25 cellular contexts compared by ENCODE assay signal in the genomic region with DNA sequence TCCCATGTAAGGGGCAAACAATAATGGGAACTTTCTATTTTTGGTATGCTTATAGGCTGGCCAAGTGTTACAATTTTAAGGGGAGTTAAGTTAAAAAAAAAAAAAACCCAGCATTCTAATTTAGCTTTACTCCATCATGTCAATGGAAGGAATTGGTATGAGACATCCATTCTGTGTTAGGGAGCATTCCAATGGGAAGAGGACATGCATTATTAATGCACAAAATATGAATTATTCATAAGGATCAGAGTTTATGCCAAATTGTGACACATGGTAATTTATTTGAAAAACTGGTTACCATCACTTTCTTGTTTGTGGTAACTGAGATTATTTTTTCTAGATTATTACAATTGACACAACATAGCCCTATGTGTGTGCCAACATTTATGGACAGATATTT. TPM values are rescaled to one million over a fixed set of nuclear protein-coding genes. Genes with fewer than 3 reads are reported as not detected.
DNase-seq lines count a peak whose midpoint lies in the region; ATAC-seq and TF ChIP-seq lines count a peak whose summit lies in the region.
"Had no signal": no experiment of that assay in that cellular context is flagged by ENCODE, and none has a peak within 500 bp of the region (broad histone marks: within the 10 kb centered on the region; RNA-seq: fewer than 3 reads in every experiment).

No MANE protein-coding gene starts in this region.

- H3K9ac ChIP-seq in GM23248: peak overlapping the region; percentile 69
- H3K9ac ChIP-seq in neural progenitor cell: no peak overlapping the region

- H3K36me3 ChIP-seq in GM23248 (ENCODE audit: low read depth) (no peaks in the 10 kb centered on the region), neural progenitor cell (no peaks in the 10 kb centered on the region)
- H3K36me3 ChIP-seq: gastroesophageal sphincter had no signal

- peak overlapping the region; percentile 92 for H3K4me2 ChIP-seq in GM23248 (ENCODE audit: unreplicated experiment)
- H3K4me2 ChIP-seq in neural progenitor cell: no peak overlapping the region

- intact Hi-C loops in activated T-helper 1 cell treated with anti-CD3 and anti-CD28 coated beads, Interleukin-12 subunit alpha, Interleukin-12 subunit beta, Interleukin-2, Interleukin-4 antibody, amounts not matched to agents 30 ng/mL and 10 ng/mL and 1 ng/mL, durations not matched to agents 14 hours and 24 hours and 36 hours (cut with micrococcal nuclease): loop anchor here (5.0 to 10.0 kb wide), 4 partner anchors 80 to 270 kb away; a partner anchor contains a TSS
- intact Hi-C loops in activated CD4-positive, alpha-beta T cell treated with anti-CD3 and anti-CD28 coated beads for 36 hours (cut with DNase I, micrococcal nuclease): loop anchor here in 1 of 2 experiments (10.0 kb wide), 1 partner anchor 253 kb away; no protein-coding TSS in a partner anchor

- H3K4me1 ChIP-seq in GM23248 (ENCODE audit: insufficient read depth): peaks cover 10% of the 10 kb centered on the region
- H3K4me1 ChIP-seq in neural progenitor cell: peaks cover 20% of the 10 kb centered on the region

- H3K9me3 ChIP-seq in GM23248 (ENCODE audit: low read depth) (no peaks in the 10 kb centered on the region), neural progenitor cell (ENCODE audit: low read depth) (no peaks in the 10 kb centered on the region)
- H3K9me3 ChIP-seq: gastroesophageal sphincter had no signal

- H3K4me1 Mint-ChIP-seq in activated T-helper 1 cell treated with anti-CD3 and anti-CD28 coated beads, Interleukin-12 subunit alpha, Interleukin-12 subunit beta, Interleukin-2, Interleukin-4 antibody, amounts not matched to agents 30 ng/mL and 10 ng/mL and 1 ng/mL, durations not matched to agents 14 hours and 24 hours and 36 hours (ENCODE audit: low read depth): peaks cover 19% of the 10 kb centered on the region
- H3K4me1 Mint-ChIP-seq in neural progenitor cell: peaks cover 43% of the 10 kb centered on the region
- H3K4me1 Mint-ChIP-seq in activated CD4-positive, alpha-beta T cell treated with anti-CD3 and anti-CD28 coated beads for 36 hours: peaks cover 9% of the 10 kb centered on the region
- H3K4me1 Mint-ChIP-seq: CD8-positive, alpha-beta memory T cell had no signal

- peaks cover 37% of the 10 kb centered on the region for H3F3A ChIP-seq in GM23248 (ENCODE audit: insufficient read depth)
- H3F3A ChIP-seq in neural progenitor cell (ENCODE audit: low read depth): peaks cover 16% of the 10 kb centered on the region

- H3K9me3 Mint-ChIP-seq in activated T-helper 1 cell treated with anti-CD3 and anti-CD28 coated beads, Interleukin-12 subunit alpha, Interleukin-12 subunit beta, Interleukin-2, Interleukin-4 antibody, amounts not matched to agents 30 ng/mL and 10 ng/mL and 1 ng/mL, durations not matched to agents 14 hours and 24 hours and 36 hours: no peaks in the 10 kb centered on the region
- H3K9me3 Mint-ChIP-seq in neural progenitor cell: peaks cover 5% of the 10 kb centered on the region
- H3K9me3 Mint-ChIP-seq in activated CD4-positive, alpha-beta T cell treated with anti-CD3 and anti-CD28 coated beads for 36 hours (ENCODE audit: low read depth): no peaks in the 10 kb centered on the region
- H3K9me3 Mint-ChIP-seq: activated CD8-positive, alpha-beta T cell treated with anti-CD3 and anti-CD28 coated beads for 36 hours; activated naive CD4-positive, alpha-beta T cell treated with anti-CD3 and anti-CD28 coated beads for 36 hours; stimulated activated naive B cell treated with anti-CD40 and anti-IgM and Interleukin-4, amounts not matched to agents 10 μg/mL and 1 μg/mL and 100 μg/mL, for 72 hours had no signal

- no peak for TF ChIP-seq CTCF in neural progenitor cell (IDR thresholded peaks at IDR 0.05)

- CTCF ChIA-PET in activated CD4-positive, alpha-beta T cell treated with anti-CD3 and anti-CD28 coated beads for 36 hours (lab: Charles Lee): no interaction called here

- peaks cover 23% of the 10 kb centered on the region for H3K27me3 Mint-ChIP-seq in activated T-helper 1 cell treated with anti-CD3 and anti-CD28 coated beads, Interleukin-12 subunit alpha, Interleukin-12 subunit beta, Interleukin-2, Interleukin-4 antibody, amounts not matched to agents 30 ng/mL and 10 ng/mL and 1 ng/mL, durations not matched to agents 14 hours and 24 hours and 36 hours (ENCODE audit: insufficient read depth)
- no peaks in the 10 kb centered on the region for H3K27me3 Mint-ChIP-seq in neural progenitor cell (ENCODE audit: insufficient read depth, low read depth)
- peaks cover 57% of the 10 kb centered on the region for H3K27me3 Mint-ChIP-seq in activated CD4-positive, alpha-beta T cell treated with anti-CD3 and anti-CD28 coated beads for 36 hours

- no peak overlapping the region for H2AFZ ChIP-seq in GM23248
- H2AFZ ChIP-seq in neural progenitor cell (replicated peaks): no peak overlapping the region

- H3K9me2 ChIP-seq in GM23248 (ENCODE audit: insufficient read depth): no peaks in the 10 kb centered on the region

- DNase-seq in GM23248 (peak; percentile 73), fibroblast of gingiva (ENCODE audit: low read depth) (peak; percentile 31), neural progenitor cell (ENCODE audit: low spot score) (no peak)
- DNase-seq in activated T-helper 1 cell treated with anti-CD3 and anti-CD28 coated beads, Interleukin-12 subunit alpha, Interleukin-12 subunit beta, Interleukin-2, Interleukin-4 antibody, amounts not matched to agents 30 ng/mL and 10 ng/mL and 1 ng/mL, durations not matched to agents 14 hours and 24 hours and 36 hours (ENCODE audit: low spot score): no peak
- no peak for DNase-seq in activated CD4-positive, alpha-beta T cell treated with anti-CD3 and anti-CD28 coated beads for 36 hours
- DNase-seq: activated CD8-positive, alpha-beta T cell treated with anti-CD3 and anti-CD28 coated beads for 36 hours; activated naive CD4-positive, alpha-beta T cell treated with anti-CD3 and anti-CD28 coated beads for 36 hours; AML-193; CD8-positive, alpha-beta memory T cell; DND-41; H7; Kasumi-1; left cardiac atrium; mesendoderm; naive B cell; NCI-H1092 treated with DMSO at 0.1 percent for 48 hours; NCI-H2029 treated with DMSO at 0.1 percent for 48 hours; NCI-H345; OCI-M1; posterior cingulate gyrus; stimulated activated CD4-positive, alpha-beta T cell treated with anti-CD3 and anti-CD28 coated beads, Interleukin-2, amount 100 ng/mL, for 24 hours; stimulated activated naive B cell treated with anti-CD40 and anti-IgM and Interleukin-4, amounts not matched to agents 10 μg/mL and 1 μg/mL and 100 μg/mL, for 72 hours had no signal

- H3K4me3 ChIP-seq in GM23248 (peak overlapping the region; percentile 94), neural progenitor cell (no peak overlapping the region)

- H3K79me2 ChIP-seq in GM23248 (ENCODE audit: insufficient read depth) (peaks cover 12% of the 10 kb centered on the region; the same call in 1 of the 2 replicates), neural progenitor cell (ENCODE audit: low read depth) (no peaks in the 10 kb centered on the region)

- POLR2A ChIA-PET in activated CD4-positive, alpha-beta T cell treated with anti-CD3 and anti-CD28 coated beads for 36 hours (lab: Charles Lee): no interaction called here

- H3K27me3 ChIP-seq in GM23248 (replicated peaks; ENCODE audit: insufficient read depth): no peaks in the 10 kb centered on the region
- H3K27me3 ChIP-seq in neural progenitor cell: peaks cover 49% of the 10 kb centered on the region

- H3K4me3 Mint-ChIP-seq in activated T-helper 1 cell treated with anti-CD3 and anti-CD28 coated beads, Interleukin-12 subunit alpha, Interleukin-12 subunit beta, Interleukin-2, Interleukin-4 antibody, amounts not matched to agents 30 ng/mL and 10 ng/mL and 1 ng/mL, durations not matched to agents 14 hours and 24 hours and 36 hours: peak overlapping the region; percentile 83
- H3K4me3 Mint-ChIP-seq in neural progenitor cell: peak overlapping the region; percentile 97
- no peak overlapping the region for H3K4me3 Mint-ChIP-seq in activated CD4-positive, alpha-beta T cell treated with anti-CD3 and anti-CD28 coated beads for 36 hours
- H3K4me3 Mint-ChIP-seq: activated CD8-positive, alpha-beta T cell treated with anti-CD3 and anti-CD28 coated beads for 36 hours; CD8-positive, alpha-beta memory T cell; naive B cell; stimulated activated naive B cell treated with anti-CD40 and anti-IgM and Interleukin-4, amounts not matched to agents 10 μg/mL and 1 μg/mL and 100 μg/mL, for 72 hours had no signal

- H3K36me3 Mint-ChIP-seq in activated T-helper 1 cell treated with anti-CD3 and anti-CD28 coated beads, Interleukin-12 subunit alpha, Interleukin-12 subunit beta, Interleukin-2, Interleukin-4 antibody, amounts not matched to agents 30 ng/mL and 10 ng/mL and 1 ng/mL, durations not matched to agents 14 hours and 24 hours and 36 hours (ENCODE audit: low read depth): no peaks in the 10 kb centered on the region
- H3K36me3 Mint-ChIP-seq in neural progenitor cell: peaks cover 17% of the 10 kb centered on the region
- H3K36me3 Mint-ChIP-seq in activated CD4-positive, alpha-beta T cell treated with anti-CD3 and anti-CD28 coated beads for 36 hours (ENCODE audit: low read depth): no peaks in the 10 kb centered on the region
- H3K36me3 Mint-ChIP-seq: CD8-positive, alpha-beta memory T cell; stimulated activated naive B cell treated with anti-CD40 and anti-IgM and Interleukin-4, amounts not matched to agents 10 μg/mL and 1 μg/mL and 100 μg/mL, for 72 hours had no signal

- in situ Hi-C loops in GM23248 (cut with MboI): loop anchor here (10.0 kb wide), 1 partner anchor 167 kb away; no protein-coding TSS in a partner anchor

- H4K20me1 ChIP-seq in GM23248 (ENCODE audit: insufficient read depth) (no peaks in the 10 kb centered on the region), neural progenitor cell (ENCODE audit: low read depth) (no peaks in the 10 kb centered on the region)

- ATAC-seq in GM18907 (IDR thresholded peaks at IDR 0.05; ENCODE audit: unreplicated experiment) (no peak), HG03378 (IDR thresholded peaks at IDR 0.05; ENCODE audit: unreplicated experiment) (no peak)
- no peak for ATAC-seq in activated CD4-positive, alpha-beta T cell treated with anti-CD3 and anti-CD28 coated beads for 36 hours
- ATAC-seq: activated CD8-positive, alpha-beta T cell treated with anti-CD3 and anti-CD28 coated beads for 36 hours; gastroesophageal sphincter; left cardiac atrium; stimulated activated naive B cell treated with anti-CD40 and anti-IgM and Interleukin-4, amounts not matched to agents 10 μg/mL and 1 μg/mL and 100 μg/mL, for 72 hours had no signal

- H3K27ac ChIP-seq in GM23248: 0 out of 2 replicates have a peak overlapping the region, but pooled peaks have one; percentile 0
- no peak overlapping the region for H3K27ac ChIP-seq in neural progenitor cell
- H3K27ac ChIP-seq: gastroesophageal sphincter had no signal

- H3K27ac Mint-ChIP-seq in activated T-helper 1 cell treated with anti-CD3 and anti-CD28 coated beads, Interleukin-12 subunit alpha, Interleukin-12 subunit beta, Interleukin-2, Interleukin-4 antibody, amounts not matched to agents 30 ng/mL and 10 ng/mL and 1 ng/mL, durations not matched to agents 14 hours and 24 hours and 36 hours: no peak overlapping the region
- H3K27ac Mint-ChIP-seq in neural progenitor cell: no peak overlapping the region
- no peak overlapping the region for H3K27ac Mint-ChIP-seq in activated CD4-positive, alpha-beta T cell treated with anti-CD3 and anti-CD28 coated beads for 36 hours
- H3K27ac Mint-ChIP-seq: activated CD8-positive, alpha-beta T cell treated with anti-CD3 and anti-CD28 coated beads for 36 hours; activated naive CD4-positive, alpha-beta T cell treated with anti-CD3 and anti-CD28 coated beads for 36 hours; CD8-positive, alpha-beta memory T cell; naive B cell; stimulated activated naive B cell treated with anti-CD40 and anti-IgM and Interleukin-4, amounts not matched to agents 10 μg/mL and 1 μg/mL and 100 μg/mL, for 72 hours had no signal

RNA-seq across cellular contexts. Expression of a gene that starts 2.2 kb away (rescaled TPM):
- total RNA-seq in GM23248 (2014; rRNA removed; shearing (Covaris generic)): 10.8 and 11.8 TPM in 2 replicates
- 16.0 and 16.1 TPM in 2 replicates for polyA plus RNA-seq in GM23248 (2016; fragmentation: Nextera tagmentation; extraction: Ambion mirVana)
- total RNA-seq in activated T-helper 1 cell treated with anti-CD3 and anti-CD28 coated beads, Interleukin-12 subunit alpha, Interleukin-12 subunit beta, Interleukin-2, Interleukin-4 antibody, amounts not matched to agents 30 ng/mL and 10 ng/mL and 1 ng/mL, durations not matched to agents 14 hours and 24 hours and 36 hours: 25.2 and 27.7 TPM in 2 replicates
- total RNA-seq in neural progenitor cell (ENCODE audit: low replicate concordance): 3.0 and 3.1 TPM in 2 replicates
- 1 to 10 TPM; 2.1 to 2.9 TPM for total RNA-seq in activated CD4-positive, alpha-beta T cell treated with anti-CD3 and anti-CD28 coated beads for 36 hours
- polyA plus RNA-seq: CD8-positive, alpha-beta memory T cell had no signal

Comparison
In these comparisons a context has a peak if more than half of its experiments do, and no peak if none do; other contexts are left out.
1. DNase-seq: peak in GM23248 (single experiment) and fibroblast of gingiva (single experiment); none in activated T-helper 1 cell treated with anti-CD3 and anti-CD28 coated beads, Interleukin-12 subunit alpha, Interleukin-12 subunit beta, Interleukin-2, Interleukin-4 antibody, amounts not matched to agents 30 ng/mL and 10 ng/mL and 1 ng/mL, durations not matched to agents 14 hours and 24 hours and 36 hours (single experiment), neural progenitor cell (single experiment) and activated CD4-positive, alpha-beta T cell treated with anti-CD3 and anti-CD28 coated beads for 36 hours (single experiment).